Comparison of ENCODE assay signal across 22 cellular contexts in the genomic region with DNA sequence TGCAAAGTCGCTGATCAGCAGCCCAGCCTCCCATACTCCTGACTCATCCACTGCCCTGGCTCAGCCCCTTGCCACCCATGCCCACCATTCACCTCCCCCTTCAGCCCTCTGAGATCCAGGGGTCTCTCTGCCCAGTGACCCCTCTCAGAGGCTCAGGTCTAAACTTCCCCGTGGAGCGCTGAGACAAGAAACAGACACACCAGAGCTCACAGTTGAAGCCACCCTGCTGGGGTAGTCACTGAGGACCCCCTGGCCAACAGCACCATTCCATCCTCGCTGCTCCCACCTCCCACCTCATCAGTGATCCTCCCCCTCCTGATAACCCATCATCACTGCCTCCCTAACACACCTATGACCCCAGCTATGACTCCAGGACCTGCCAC.
A peak's percentile ranks its signal among the peaks of the same experiment; 100 is the strongest.
DNase-seq lines count a peak whose midpoint lies in the region; FAIRE-seq and TF ChIP-seq lines count a peak whose summit lies in the region.
"Had no signal": no experiment of that assay in that cellular context is flagged by ENCODE, and none has a peak within 500 bp of the region (broad histone marks: within the 10 kb centered on the region; RNA-seq: fewer than 3 reads in every experiment).

No MANE protein-coding gene starts in this region.

- H3K9me3 ChIP-seq in kidney (ENCODE audit: control insufficient read depth in 1 of 2, low read length in 2 of 2), result no peaks in the 10 kb centered on the region
- H3K9me3 ChIP-seq: pancreas, SJCRH30 had no signal

- H3K27ac ChIP-seq in kidney (ENCODE audit: low read depth in 2 of 2, low read length in 2 of 2), result no peak overlapping the region
- H3K27ac ChIP-seq: pancreas, SJCRH30 had no signal

- DNase-seq in activated effector memory CD4-positive, alpha-beta T cell treated with anti-CD3 and anti-CD28 coated beads, Interleukin-2, amount 50 U/mL, for 16 hours, result peak; percentile 31
- no peak for DNase-seq in activated effector memory CD4-positive, alpha-beta T cell treated with Interleukin-2 at 50 U/mL for 16 hours
- peak; percentile 25 for DNase-seq in ecto neural progenitor cell (ENCODE audit: low spot score)
- peak; percentile 12 for DNase-seq in posterior vena cava (ENCODE audit: low spot score)
- no peak for DNase-seq in activated CD4-positive, CD25-positive, alpha-beta regulatory T cell (lab: John Stamatoyannopoulos, UW)
- no peak for DNase-seq in RCC 7860 (ENCODE audit: low spot score)
- no peak for DNase-seq in kidney
- DNase-seq in NCI-H82 (lab: John Stamatoyannopoulos, UW), result no peak
- DNase-seq: activated CD4-positive, alpha-beta T cell treated with anti-CD3 and anti-CD28 coated beads, Interleukin-2, amount 50 U/mL, for 1 hour; central memory CD4-positive, alpha-beta T cell; HCEC 1CT; NCI-H1048; NCI-H187; NCI-H526 treated with DMSO at 0.1 percent for 48 hours; right cardiac atrium; SJCRH30; stimulated activated CD4-positive, alpha-beta T cell treated with anti-CD3 and anti-CD28 coated beads, Interleukin-12 subunit alpha, Interleukin-12 subunit beta, amount 100 ng/mL, for 4 hours; stimulated activated CD4-positive, alpha-beta T cell treated with anti-CD3 and anti-CD28 coated beads, Interleukin-4, amount 100 ng/mL, for 24 hours had no signal

- FAIRE-seq in RCC 7860 (lab: Jason Lieb, UNC), result no peak
- FAIRE-seq in kidney (lab: Jason Lieb, UNC), result no peak
- FAIRE-seq: A204.1, astrocyte, pancreas, urothelium cell line had no signal

- no peak overlapping the region for H3K9ac ChIP-seq in kidney (ENCODE audit: low read length in 2 of 2)

- TF ChIP-seq CTCF in kidney (IDR thresholded peaks at IDR 0.05; ENCODE audit: borderline replicate concordance, extremely low read depth, insufficient read depth), result no peak

- H3K4me1 ChIP-seq in kidney (ENCODE audit: control insufficient read depth in 1 of 2, insufficient read depth in 1 of 2, low read depth in 1 of 2, low read length in 2 of 2), result no peaks in the 10 kb centered on the region
- H3K4me1 ChIP-seq: pancreas, SJCRH30 had no signal

- no peak overlapping the region for H3K4me3 ChIP-seq in kidney (ENCODE audit: low read length in 2 of 2)
- H3K4me3 ChIP-seq: pancreas, SJCRH30 had no signal

- H3K36me3 ChIP-seq in kidney (ENCODE audit: control insufficient read depth in 1 of 2, insufficient read depth in 2 of 2, low read length in 2 of 2), result no peaks in the 10 kb centered on the region
- H3K36me3 ChIP-seq: pancreas, SJCRH30 had no signal

- intact Hi-C loops in posterior vena cava (cut with DNase I), result no loop called here
- intact Hi-C loops in kidney (cut with DNase I), result no loop called here

Comparison
In these comparisons a context has a peak if more than half of its experiments do, and no peak if none do; other contexts are left out.
1. DNase-seq: peak in activated effector memory CD4-positive, alpha-beta T cell treated with anti-CD3 and anti-CD28 coated beads, Interleukin-2, amount 50 U/mL, for 16 hours (single experiment), ecto neural progenitor cell (single experiment) and posterior vena cava (single experiment); none in activated effector memory CD4-positive, alpha-beta T cell treated with Interleukin-2 at 50 U/mL for 16 hours (single experiment), activated CD4-positive, CD25-positive, alpha-beta regulatory T cell (0 of 4), RCC 7860 (single experiment), kidney (single experiment) and NCI-H82 (single experiment).